ENCODE assay signal across 1 cellular context in genomic region chr7:92925876-92926696, GRCh38.
TF ChIP-seq lines count a peak whose summit lies in the region.

No MANE protein-coding gene starts in this region.

TF ChIP-seq in WTC11, 78 proteins besides CTCF, POLR2A, EP300 and RAD21 (continued from another document):
- TF ChIP-seq AFF4 (CRISPR knock-in tag; IDR thresholded peaks at IDR 0.05; ENCODE audit: borderline replicate concordance) (no peak), FOXJ3 (CRISPR knock-in tag; IDR thresholded peaks at IDR 0.05; ENCODE audit: borderline replicate concordance) (no peak), FOXK1 (CRISPR knock-in tag; IDR thresholded peaks at IDR 0.05) (peak; percentile 43; the same call in 1 of the 2 replicates), ZNF121 (CRISPR knock-in tag; IDR thresholded peaks at IDR 0.05) (no peak), GABPB1 (CRISPR knock-in tag; IDR thresholded peaks at IDR 0.05) (peak; percentile 79), ZNF281 (CRISPR knock-in tag; IDR thresholded peaks at IDR 0.05) (no peak)
- TF ChIP-seq, protein P1, sequence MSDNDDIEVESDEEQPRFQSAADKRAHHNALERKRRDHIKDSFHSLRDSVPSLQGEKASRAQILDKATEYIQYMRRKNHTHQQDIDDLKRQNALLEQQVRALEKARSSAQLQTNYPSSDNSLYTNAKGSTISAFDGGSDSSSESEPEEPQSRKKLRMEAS (CRISPR knock-in tag; IDR thresholded peaks at IDR 0.05), result no peak
